In genomic region chrX:154487518-154488290, GRCh38 we compare ENCODE assay signal across 12 cellular contexts. TPM values are rescaled to one million over a fixed set of nuclear protein-coding genes. Genes with fewer than 3 reads are reported as not detected.
DNase-seq lines count a peak whose midpoint lies in the region; ATAC-seq and TF ChIP-seq lines count a peak whose summit lies in the region.
"Had no signal": no experiment of that assay in that cellular context is flagged by ENCODE, and none has a peak within 500 bp of the region (broad histone marks: within the 10 kb centered on the region; RNA-seq: fewer than 3 reads in every experiment).

No MANE protein-coding gene starts in this region.

- CTCF ChIA-PET in SK-N-SH (lab: Yijun Ruan, JAX), result interaction anchor here (1.4 kb wide), 1 partner anchor 29 kb away, joined by 4 read pairs; no protein-coding TSS in a partner anchor

- H3K36me3 ChIP-seq in thoracic aorta, result peaks cover 5% of the 10 kb centered on the region
- H3K36me3 ChIP-seq in SK-N-SH (replicated peaks in 1 of 2; ENCODE audit: control insufficient read depth in 1 of 2, insufficient read depth in 2 of 2, low read length in 1 of 2), result peaks cover 0 to 14% of the 10 kb centered on the region in 2 experiments

- peaks cover 2% of the 10 kb centered on the region for H3F3A ChIP-seq in SK-N-SH (replicated peaks; ENCODE audit: insufficient read depth)

- TF ChIP-seq CTCF in VCaP (conservative IDR thresholded peaks at IDR 0.05) (no peak), thoracic aorta (IDR thresholded peaks at IDR 0.05) (no peak), SK-N-SH (IDR thresholded peaks at IDR 0.05) (no peak)

- H3K9me2 ChIP-seq in SK-N-SH, result no peaks in the 10 kb centered on the region

- H3K4me2 ChIP-seq in SK-N-SH, result no peak overlapping the region

- H3K79me2 ChIP-seq in SK-N-SH (ENCODE audit: insufficient read depth), result peaks cover 19% of the 10 kb centered on the region; the same call in 1 of the 2 replicates

- H3K4me3 Mint-ChIP-seq in activated naive CD4-positive, alpha-beta T cell treated with anti-CD3 and anti-CD28 coated beads, Interleukin-2, amount 50 U/mL, for 24 hours, result peak overlapping the region; percentile 39
- H3K4me3 Mint-ChIP-seq in memory B cell, result peak overlapping the region; percentile 29

- no peaks in the 10 kb centered on the region for H4K20me1 ChIP-seq in SK-N-SH (ENCODE audit: insufficient read depth)

- TF ChIP-seq EP300 in SK-N-SH (IDR thresholded peaks at IDR 0.05; ENCODE audit: borderline replicate concordance in 1 of 2, low read depth in 1 of 2, low read length in 1 of 2), result no peak

- H3K27me3 ChIP-seq in thoracic aorta (replicated peaks; ENCODE audit: insufficient read depth), result no peaks in the 10 kb centered on the region
- 0 out of 2 replicates have a peak, but pooled peaks cover 10% of the 10 kb centered on the region for H3K27me3 ChIP-seq in SK-N-SH (ENCODE audit: insufficient read depth)
- H3K27me3 ChIP-seq: foreskin keratinocyte had no signal

- peaks cover 20% of the 10 kb centered on the region for H3K4me1 Mint-ChIP-seq in activated naive CD4-positive, alpha-beta T cell treated with anti-CD3 and anti-CD28 coated beads, Interleukin-2, amount 50 U/mL, for 24 hours
- H3K4me1 Mint-ChIP-seq in memory B cell, result peaks cover 10% of the 10 kb centered on the region

- 52% methylated on average over 13 of the region's 28 CpGs for WGBS in SK-N-SH (ENCODE audit: low lambda C conversion rate)

- no peak for DNase-seq in activated naive CD4-positive, alpha-beta T cell treated with Interleukin-2 at 50 U/mL for 16 hours
- DNase-seq in memory B cell (ENCODE audit: low spot score in 2 of 2) (no peak), thoracic aorta (ENCODE audit: low spot score) (no peak), NCI-H2171 (lab: John Stamatoyannopoulos, UW) (no peak), SK-N-SH (no peak)
- DNase-seq: activated effector memory CD4-positive, alpha-beta T cell treated with Interleukin-2 at 50 U/mL for 16 hours; foreskin keratinocyte; left cardiac atrium; NCI-H1436 had no signal

- H3K27ac ChIP-seq in VCaP, result peak overlapping the region; percentile 85
- peak overlapping the region; percentile 52 to 55 for H3K27ac ChIP-seq in thoracic aorta
- H3K27ac ChIP-seq in SK-N-SH (ENCODE audit: low read depth in 2 of 2, low read length in 1 of 2), result no peak overlapping the region; a peak in 1 of 4 replicates
- H3K27ac ChIP-seq: foreskin keratinocyte had no signal

- POLR2A ChIA-PET in SK-N-SH (lab: Yijun Ruan, JAX), result interaction anchor here (1.6 to 2.4 kb wide), 3 partner anchors 9 to 88 kb away, joined by 4 to 8 read pairs (median 7); partner anchors contain the start of gene LAGE3

- no peaks in the 10 kb centered on the region for H3K9me3 Mint-ChIP-seq in activated naive CD4-positive, alpha-beta T cell treated with anti-CD3 and anti-CD28 coated beads, Interleukin-2, amount 50 U/mL, for 24 hours
- H3K9me3 Mint-ChIP-seq in memory B cell, result no peaks in the 10 kb centered on the region

- no peaks in the 10 kb centered on the region for H3K27me3 Mint-ChIP-seq in activated naive CD4-positive, alpha-beta T cell treated with anti-CD3 and anti-CD28 coated beads, Interleukin-2, amount 50 U/mL, for 24 hours
- no peaks in the 10 kb centered on the region for H3K27me3 Mint-ChIP-seq in memory B cell

- ATAC-seq in memory B cell (ENCODE audit: low read depth) (no peak), thoracic aorta (ENCODE audit: insufficient number of reproducible peaks, low FRiP score, low read depth) (no peak), GM21529 (IDR thresholded peaks at IDR 0.05; ENCODE audit: unreplicated experiment) (no peak)
- ATAC-seq: foreskin keratinocyte had no signal

- no peak overlapping the region for H3K9ac ChIP-seq in SK-N-SH

- no peaks in the 10 kb centered on the region for H3K9me3 ChIP-seq in thoracic aorta
- H3K9me3 ChIP-seq in SK-N-SH, result no peaks in the 10 kb centered on the region

- no peaks in the 10 kb centered on the region for H3K36me3 Mint-ChIP-seq in activated naive CD4-positive, alpha-beta T cell treated with anti-CD3 and anti-CD28 coated beads, Interleukin-2, amount 50 U/mL, for 24 hours
- H3K36me3 Mint-ChIP-seq in memory B cell, result peaks cover 4% of the 10 kb centered on the region

- H3K27ac Mint-ChIP-seq in activated naive CD4-positive, alpha-beta T cell treated with anti-CD3 and anti-CD28 coated beads, Interleukin-2, amount 50 U/mL, for 24 hours, result peak overlapping the region; percentile 35
- H3K27ac Mint-ChIP-seq in memory B cell, result no peak overlapping the region

- no peak for TF ChIP-seq RAD21 in SK-N-SH (IDR thresholded peaks at IDR 0.05; ENCODE audit: low read length)

- H3K4me1 ChIP-seq in thoracic aorta (ENCODE audit: control insufficient read depth in 1 of 2, low read depth in 2 of 2), result peaks cover 3 to 41% of the 10 kb centered on the region in 2 donors
- peaks cover 0 to 17% of the 10 kb centered on the region in 2 experiments; a peak in 1 of 4 replicates for H3K4me1 ChIP-seq in SK-N-SH (ENCODE audit: control insufficient read depth in 1 of 2, insufficient read depth in 2 of 2, low read depth in 1 of 2, low read length in 1 of 2)
- H3K4me1 ChIP-seq: foreskin keratinocyte had no signal

- H2AFZ ChIP-seq in SK-N-SH (ENCODE audit: low read depth), result no peak overlapping the region

- H3K4me3 ChIP-seq in thoracic aorta, result no peak overlapping the region
- H3K4me3 ChIP-seq in SK-N-SH (ENCODE audit: low read depth in 2 of 2, low read length in 1 of 2), result no peak overlapping the region

TF ChIP-seq in SK-N-SH, 30 proteins besides CTCF, POLR2A, EP300 and RAD21:
- TF ChIP-seq TCF12 (IDR thresholded peaks at IDR 0.05) (no peak), FOXJ3 (CRISPR knock-in tag; IDR thresholded peaks at IDR 0.05) (no peak), SIN3A (IDR thresholded peaks at IDR 0.05; ENCODE audit: borderline replicate concordance, low read depth, low read length) (no peak), SMC3 (IDR thresholded peaks at IDR 0.05; ENCODE audit: low read depth, low read length) (no peak), FOSL2 (IDR thresholded peaks at IDR 0.05; ENCODE audit: borderline replicate concordance, low read depth) (no peak), USF1 (IDR thresholded peaks at IDR 0.05; ENCODE audit: borderline replicate concordance, low read depth) (no peak), TEAD4 (IDR thresholded peaks at IDR 0.05; ENCODE audit: borderline replicate concordance, insufficient read depth) (no peak), IRF3 (IDR thresholded peaks at IDR 0.05; ENCODE audit: low read depth, low read length) (no peak), RXRA (IDR thresholded peaks at IDR 0.05; ENCODE audit: borderline replicate concordance, low read depth) (no peak), MXI1 (IDR thresholded peaks at IDR 0.05; ENCODE audit: low read depth, low read length) (no peak)

RNA-seq across cellular contexts. Expression of gene UBL4A, which starts 1.3 kb away (rescaled TPM):
- total RNA-seq in thoracic aorta, result 10 to 100 TPM; 28.1 to 67.1 TPM
- 27.4 and 27.8 TPM in 2 replicates for polyA plus RNA-seq in SK-N-SH (2012; rRNA removed)
- 14.0 and 22.7 TPM in 2 replicates for polyA plus RNA-seq in SK-N-SH (2012; cell fraction: cytosol; rRNA removed)
- 15.0 and 21.3 TPM in 2 replicates for polyA plus RNA-seq in SK-N-SH (2012; cell fraction: nucleus; rRNA removed)

RNA-seq across cellular contexts. Expression of gene SLC10A3, which starts 2.7 kb away (rescaled TPM):
- 10 to 100 TPM; 26.7 to 55.5 TPM for total RNA-seq in thoracic aorta
- polyA plus RNA-seq in SK-N-SH (2012; rRNA removed), result 28.4 and 29.7 TPM in 2 replicates
- 11.5 and 21.2 TPM in 2 replicates for polyA plus RNA-seq in SK-N-SH (2012; cell fraction: cytosol; rRNA removed)
- polyA plus RNA-seq in SK-N-SH (2012; cell fraction: nucleus; rRNA removed), result 18.8 and 19.4 TPM in 2 replicates

RNA-seq across cellular contexts. Expression of gene LAGE3, which starts 8.6 kb away (rescaled TPM):
- 1 to 10 TPM; 2.1 to 8.9 TPM for total RNA-seq in thoracic aorta
- polyA plus RNA-seq in SK-N-SH (2012; rRNA removed), result 29.3 and 37.2 TPM in 2 replicates
- 16.9 and 28.0 TPM in 2 replicates for polyA plus RNA-seq in SK-N-SH (2012; cell fraction: cytosol; rRNA removed)
- polyA plus RNA-seq in SK-N-SH (2012; cell fraction: nucleus; rRNA removed), result 9.8 and 16.3 TPM in 2 replicates

RNA-seq across cellular contexts. Expression of gene FAM3A, which starts 28.3 kb away (rescaled TPM):
- 10 to 100 TPM; 31.0 to 52.3 TPM for total RNA-seq in thoracic aorta
- 36.7 and 42.1 TPM in 2 replicates for polyA plus RNA-seq in SK-N-SH (2012; rRNA removed)
- 17.2 and 28.6 TPM in 2 replicates for polyA plus RNA-seq in SK-N-SH (2012; cell fraction: cytosol; rRNA removed)
- 81.3 and 93.7 TPM in 2 replicates for polyA plus RNA-seq in SK-N-SH (2012; cell fraction: nucleus; rRNA removed)

RNA-seq across cellular contexts. Expression of gene PLXNA3, which starts 29.6 kb away (rescaled TPM):
- total RNA-seq in thoracic aorta, result 10 to 100 TPM; 39.3 to 40.9 TPM
- 28.3 and 33.2 TPM in 2 replicates for polyA plus RNA-seq in SK-N-SH (2012; rRNA removed)
- polyA plus RNA-seq in SK-N-SH (2012; cell fraction: cytosol; rRNA removed), result 7.5 and 12.2 TPM in 2 replicates
- polyA plus RNA-seq in SK-N-SH (2012; cell fraction: nucleus; rRNA removed), result 197 and 217 TPM in 2 replicates

Comparison
In these comparisons a context has a peak if more than half of its experiments do, and no peak if none do; other contexts are left out.
1. H3K27ac ChIP-seq: peak in VCaP (single experiment) and thoracic aorta (2 of 2); none in SK-N-SH (0 of 2).